2 cellular contexts compared by ENCODE assay signal in the genomic region with DNA sequence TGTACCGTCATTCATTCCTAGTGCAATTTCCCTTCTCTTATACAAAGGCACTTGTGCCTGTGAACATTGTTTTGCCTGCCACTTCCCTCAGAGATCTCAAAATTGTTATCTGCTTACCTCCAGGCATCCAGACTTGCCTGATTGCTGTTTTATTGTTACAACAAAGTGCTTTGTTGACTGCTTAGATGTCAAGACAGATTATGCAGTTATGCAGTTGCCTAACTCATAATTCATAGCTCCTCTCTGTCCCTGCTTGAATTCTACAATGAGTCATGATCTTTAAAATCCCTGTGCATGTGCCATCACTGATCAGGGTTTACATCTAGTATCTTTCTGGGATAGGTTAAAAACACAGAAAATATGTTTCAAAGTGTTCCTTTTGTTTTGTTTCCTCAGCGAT.
TF ChIP-seq lines count a peak whose summit lies in the region.

No MANE protein-coding gene starts in this region.

TF ChIP-seq in HepG2, 621 proteins besides CTCF, POLR2A, EP300 and RAD21 (continued from another document and continues in another):
- TF ChIP-seq, protein P1, sequence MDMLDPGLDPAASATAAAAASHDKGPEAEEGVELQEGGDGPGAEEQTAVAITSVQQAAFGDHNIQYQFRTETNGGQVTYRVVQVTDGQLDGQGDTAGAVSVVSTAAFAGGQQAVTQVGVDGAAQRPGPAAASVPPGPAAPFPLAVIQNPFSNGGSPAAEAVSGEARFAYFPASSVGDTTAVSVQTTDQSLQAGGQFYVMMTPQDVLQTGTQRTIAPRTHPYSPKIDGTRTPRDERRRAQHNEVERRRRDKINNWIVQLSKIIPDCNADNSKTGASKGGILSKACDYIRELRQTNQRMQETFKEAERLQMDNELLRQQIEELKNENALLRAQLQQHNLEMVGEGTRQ (IDR thresholded peaks at IDR 0.05; ENCODE audit: low read depth, low read length), result no peak
- TF ChIP-seq, protein P1 (CRISPR knock-in tag; IDR thresholded peaks at IDR 0.05; ENCODE audit: borderline replicate concordance), result no peak
- TF ChIP-seq ZNF136 (CRISPR knock-in tag; IDR thresholded peaks at IDR 0.05; ENCODE audit: low read depth) (no peak), SOX13 (IDR thresholded peaks at IDR 0.05) (no peak), SOX13 (CRISPR knock-in tag; conservative IDR thresholded peaks at IDR 0.05 in 1 of 2, IDR thresholded peaks at IDR 0.05 in 1 of 2) (peak in 1 of 2 experiments; percentile 58; a peak in 2 of 4 replicates), FOXP1 (IDR thresholded peaks at IDR 0.05) (no peak), FOXP1 (CRISPR knock-in tag; IDR thresholded peaks at IDR 0.05) (peak; percentile 14; the same call in 1 of the 2 replicates), CHD4 (IDR thresholded peaks at IDR 0.05; ENCODE audit: borderline replicate concordance, low read length) (no peak), NR2C2 (CRISPR knock-in tag; IDR thresholded peaks at IDR 0.05; ENCODE audit: borderline replicate concordance) (no peak), ZNF230 (CRISPR knock-in tag; IDR thresholded peaks at IDR 0.05) (no peak), FOXA3 (CRISPR knock-in tag; IDR thresholded peaks at IDR 0.05) (peak; percentile 30; the same call in 1 of the 2 replicates), KAT2B (IDR thresholded peaks at IDR 0.05; ENCODE audit: borderline replicate concordance, low read depth, low read length) (no peak), SOX5 (CRISPR knock-in tag; IDR thresholded peaks at IDR 0.05; ENCODE audit: borderline replicate concordance) (peak; percentile 30; the same call in 1 of the 2 replicates), FOSL2 (CRISPR knock-in tag; IDR thresholded peaks at IDR 0.05) (peak; percentile 52), MIER2 (CRISPR knock-in tag; IDR thresholded peaks at IDR 0.05) (no peak), TEAD3 (CRISPR knock-in tag; optimal IDR thresholded peaks at IDR 0.05; ENCODE audit: borderline replicate concordance) (peak; percentile 17), SMYD3 (CRISPR knock-in tag; IDR thresholded peaks at IDR 0.05) (no peak)
- TF ChIP-seq, protein P2, sequence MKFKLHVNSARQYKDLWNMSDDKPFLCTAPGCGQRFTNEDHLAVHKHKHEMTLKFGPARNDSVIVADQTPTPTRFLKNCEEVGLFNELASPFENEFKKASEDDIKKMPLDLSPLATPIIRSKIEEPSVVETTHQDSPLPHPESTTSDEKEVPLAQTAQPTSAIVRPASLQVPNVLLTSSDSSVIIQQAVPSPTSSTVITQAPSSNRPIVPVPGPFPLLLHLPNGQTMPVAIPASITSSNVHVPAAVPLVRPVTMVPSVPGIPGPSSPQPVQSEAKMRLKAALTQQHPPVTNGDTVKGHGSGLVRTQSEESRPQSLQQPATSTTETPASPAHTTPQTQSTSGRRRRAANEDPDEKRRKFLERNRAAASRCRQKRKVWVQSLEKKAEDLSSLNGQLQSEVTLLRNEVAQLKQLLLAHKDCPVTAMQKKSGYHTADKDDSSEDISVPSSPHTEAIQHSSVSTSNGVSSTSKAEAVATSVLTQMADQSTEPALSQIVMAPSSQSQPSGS (CRISPR knock-in tag; IDR thresholded peaks at IDR 0.05), result no peak
- TF ChIP-seq, protein P3, sequence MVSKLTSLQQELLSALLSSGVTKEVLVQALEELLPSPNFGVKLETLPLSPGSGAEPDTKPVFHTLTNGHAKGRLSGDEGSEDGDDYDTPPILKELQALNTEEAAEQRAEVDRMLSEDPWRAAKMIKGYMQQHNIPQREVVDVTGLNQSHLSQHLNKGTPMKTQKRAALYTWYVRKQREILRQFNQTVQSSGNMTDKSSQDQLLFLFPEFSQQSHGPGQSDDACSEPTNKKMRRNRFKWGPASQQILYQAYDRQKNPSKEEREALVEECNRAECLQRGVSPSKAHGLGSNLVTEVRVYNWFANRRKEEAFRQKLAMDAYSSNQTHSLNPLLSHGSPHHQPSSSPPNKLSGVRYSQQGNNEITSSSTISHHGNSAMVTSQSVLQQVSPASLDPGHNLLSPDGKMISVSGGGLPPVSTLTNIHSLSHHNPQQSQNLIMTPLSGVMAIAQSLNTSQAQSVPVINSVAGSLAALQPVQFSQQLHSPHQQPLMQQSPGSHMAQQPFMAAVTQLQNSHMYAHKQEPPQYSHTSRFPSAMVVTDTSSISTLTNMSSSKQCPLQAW (CRISPR knock-in tag; IDR thresholded peaks at IDR 0.05), result no peak
- TF ChIP-seq, protein P4, sequence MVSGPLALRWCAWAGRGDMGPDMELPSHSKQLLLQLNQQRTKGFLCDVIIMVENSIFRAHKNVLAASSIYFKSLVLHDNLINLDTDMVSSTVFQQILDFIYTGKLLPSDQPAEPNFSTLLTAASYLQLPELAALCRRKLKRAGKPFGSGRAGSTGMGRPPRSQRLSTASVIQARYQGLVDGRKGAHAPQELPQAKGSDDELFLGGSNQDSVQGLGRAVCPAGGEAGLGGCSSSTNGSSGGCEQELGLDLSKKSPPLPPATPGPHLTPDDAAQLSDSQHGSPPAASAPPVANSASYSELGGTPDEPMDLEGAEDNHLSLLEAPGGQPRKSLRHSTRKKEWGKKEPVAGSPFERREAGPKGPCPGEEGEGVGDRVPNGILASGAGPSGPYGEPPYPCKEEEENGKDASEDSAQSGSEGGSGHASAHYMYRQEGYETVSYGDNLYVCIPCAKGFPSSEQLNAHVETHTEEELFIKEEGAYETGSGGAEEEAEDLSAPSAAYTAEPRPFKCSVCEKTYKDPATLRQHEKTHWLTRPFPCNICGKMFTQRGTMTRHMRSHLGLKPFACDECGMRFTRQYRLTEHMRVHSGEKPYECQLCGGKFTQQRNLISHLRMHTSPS (CRISPR knock-in tag; IDR thresholded peaks at IDR 0.05; ENCODE audit: low read depth), result no peak
- TF ChIP-seq, protein P5, sequence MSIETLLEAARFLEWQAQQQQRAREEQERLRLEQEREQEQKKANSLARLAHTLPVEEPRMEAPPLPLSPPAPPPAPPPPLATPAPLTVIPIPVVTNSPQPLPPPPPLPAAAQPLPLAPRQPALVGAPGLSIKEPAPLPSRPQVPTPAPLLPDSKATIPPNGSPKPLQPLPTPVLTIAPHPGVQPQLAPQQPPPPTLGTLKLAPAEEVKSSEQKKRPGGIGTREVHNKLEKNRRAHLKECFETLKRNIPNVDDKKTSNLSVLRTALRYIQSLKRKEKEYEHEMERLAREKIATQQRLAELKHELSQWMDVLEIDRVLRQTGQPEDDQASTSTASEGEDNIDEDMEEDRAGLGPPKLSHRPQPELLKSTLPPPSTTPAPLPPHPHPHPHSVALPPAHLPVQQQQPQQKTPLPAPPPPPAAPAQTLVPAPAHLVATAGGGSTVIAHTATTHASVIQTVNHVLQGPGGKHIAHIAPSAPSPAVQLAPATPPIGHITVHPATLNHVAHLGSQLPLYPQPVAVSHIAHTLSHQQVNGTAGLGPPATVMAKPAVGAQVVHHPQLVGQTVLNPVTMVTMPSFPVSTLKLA (IDR thresholded peaks at IDR 0.05), result no peak

TF ChIP-seq in WTC11, 78 proteins besides CTCF, POLR2A, EP300 and RAD21:
- TF ChIP-seq, protein P6, sequence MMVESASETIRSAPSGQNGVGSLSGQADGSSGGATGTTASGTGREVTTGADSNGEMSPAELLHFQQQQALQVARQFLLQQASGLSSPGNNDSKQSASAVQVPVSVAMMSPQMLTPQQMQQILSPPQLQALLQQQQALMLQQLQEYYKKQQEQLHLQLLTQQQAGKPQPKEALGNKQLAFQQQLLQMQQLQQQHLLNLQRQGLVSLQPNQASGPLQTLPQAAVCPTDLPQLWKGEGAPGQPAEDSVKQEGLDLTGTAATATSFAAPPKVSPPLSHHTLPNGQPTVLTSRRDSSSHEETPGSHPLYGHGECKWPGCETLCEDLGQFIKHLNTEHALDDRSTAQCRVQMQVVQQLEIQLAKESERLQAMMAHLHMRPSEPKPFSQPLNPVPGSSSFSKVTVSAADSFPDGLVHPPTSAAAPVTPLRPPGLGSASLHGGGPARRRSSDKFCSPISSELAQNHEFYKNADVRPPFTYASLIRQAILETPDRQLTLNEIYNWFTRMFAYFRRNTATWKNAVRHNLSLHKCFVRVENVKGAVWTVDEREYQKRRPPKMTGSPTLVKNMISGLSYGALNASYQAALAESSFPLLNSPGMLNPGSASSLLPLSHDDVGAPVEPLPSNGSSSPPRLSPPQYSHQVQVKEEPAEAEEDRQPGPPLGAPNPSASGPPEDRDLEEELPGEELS (CRISPR knock-in tag; IDR thresholded peaks at IDR 0.05), result no peak
- TF ChIP-seq SMAD3 (CRISPR knock-in tag; IDR thresholded peaks at IDR 0.05; ENCODE audit: borderline replicate concordance) (no peak), JAZF1 (CRISPR knock-in tag; IDR thresholded peaks at IDR 0.05) (no peak), ZNF671 (CRISPR knock-in tag; IDR thresholded peaks at IDR 0.05) (no peak), ZNF121 (CRISPR knock-in tag; IDR thresholded peaks at IDR 0.05) (no peak)
- TF ChIP-seq, protein P7, sequence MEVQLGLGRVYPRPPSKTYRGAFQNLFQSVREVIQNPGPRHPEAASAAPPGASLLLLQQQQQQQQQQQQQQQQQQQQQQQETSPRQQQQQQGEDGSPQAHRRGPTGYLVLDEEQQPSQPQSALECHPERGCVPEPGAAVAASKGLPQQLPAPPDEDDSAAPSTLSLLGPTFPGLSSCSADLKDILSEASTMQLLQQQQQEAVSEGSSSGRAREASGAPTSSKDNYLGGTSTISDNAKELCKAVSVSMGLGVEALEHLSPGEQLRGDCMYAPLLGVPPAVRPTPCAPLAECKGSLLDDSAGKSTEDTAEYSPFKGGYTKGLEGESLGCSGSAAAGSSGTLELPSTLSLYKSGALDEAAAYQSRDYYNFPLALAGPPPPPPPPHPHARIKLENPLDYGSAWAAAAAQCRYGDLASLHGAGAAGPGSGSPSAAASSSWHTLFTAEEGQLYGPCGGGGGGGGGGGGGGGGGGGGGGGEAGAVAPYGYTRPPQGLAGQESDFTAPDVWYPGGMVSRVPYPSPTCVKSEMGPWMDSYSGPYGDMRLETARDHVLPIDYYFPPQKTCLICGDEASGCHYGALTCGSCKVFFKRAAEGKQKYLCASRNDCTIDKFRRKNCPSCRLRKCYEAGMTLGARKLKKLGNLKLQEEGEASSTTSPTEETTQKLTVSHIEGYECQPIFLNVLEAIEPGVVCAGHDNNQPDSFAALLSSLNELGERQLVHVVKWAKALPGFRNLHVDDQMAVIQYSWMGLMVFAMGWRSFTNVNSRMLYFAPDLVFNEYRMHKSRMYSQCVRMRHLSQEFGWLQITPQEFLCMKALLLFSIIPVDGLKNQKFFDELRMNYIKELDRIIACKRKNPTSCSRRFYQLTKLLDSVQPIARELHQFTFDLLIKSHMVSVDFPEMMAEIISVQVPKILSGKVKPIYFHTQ (CRISPR knock-in tag; IDR thresholded peaks at IDR 0.05), result no peak
